In genomic region chr14:105387530-105387922, GRCh38 we compare ENCODE assay signal across 18 cellular contexts.
"Had no signal": no experiment of that assay in that cellular context is flagged by ENCODE, and none has a peak within 500 bp of the region (broad histone marks: within the 10 kb centered on the region; RNA-seq: fewer than 3 reads in every experiment).

No MANE protein-coding gene starts in this region.

- H3K9me3 Mint-ChIP-seq: activated naive CD4-positive, alpha-beta T cell treated with anti-CD3 and anti-CD28 coated beads, Interleukin-2, amount 50 U/mL, for 24 hours; central memory CD8-positive, alpha-beta T cell; natural killer cell; stimulated activated naive CD8-positive, alpha-beta T cell treated with anti-CD3 and anti-CD28 coated beads, Interleukin-15, amount 100 ng/mL, for 72 hours; T-helper 2 cell treated with Interferon-gamma antibody and Interleukin-4, amounts not matched to agents 5 μg/mL and 100 μg/mL, for 36 hours had no signal

- H3K27me3 Mint-ChIP-seq: activated naive CD4-positive, alpha-beta T cell treated with anti-CD3 and anti-CD28 coated beads, Interleukin-2, amount 50 U/mL, for 24 hours; central memory CD8-positive, alpha-beta T cell; stimulated activated naive CD8-positive, alpha-beta T cell treated with anti-CD3 and anti-CD28 coated beads, Interleukin-15, amount 100 ng/mL, for 72 hours had no signal

- H3K4me1 Mint-ChIP-seq: activated naive CD4-positive, alpha-beta T cell treated with anti-CD3 and anti-CD28 coated beads, Interleukin-2, amount 50 U/mL, for 24 hours; central memory CD8-positive, alpha-beta T cell had no signal

- H3K27ac Mint-ChIP-seq: activated naive CD4-positive, alpha-beta T cell treated with anti-CD3 and anti-CD28 coated beads, Interleukin-2, amount 50 U/mL, for 24 hours; natural killer cell; stimulated activated naive CD8-positive, alpha-beta T cell treated with anti-CD3 and anti-CD28 coated beads, Interleukin-15, amount 100 ng/mL, for 72 hours; T-helper 2 cell treated with Interferon-gamma antibody and Interleukin-4, amounts not matched to agents 5 μg/mL and 100 μg/mL, for 36 hours had no signal

- H3K9ac ChIP-seq: parathyroid adenoma had no signal

- H3K36me3 Mint-ChIP-seq: activated naive CD4-positive, alpha-beta T cell treated with anti-CD3 and anti-CD28 coated beads, Interleukin-2, amount 50 U/mL, for 24 hours; natural killer cell had no signal

- H2AFZ ChIP-seq: parathyroid adenoma had no signal

- H3K9me3 ChIP-seq: ascending aorta, neutrophil, suprapubic skin, transverse colon, vagina had no signal

- H3K4me1 ChIP-seq: ascending aorta, parathyroid adenoma, transverse colon, vagina had no signal

- H3K79me2 ChIP-seq: parathyroid adenoma had no signal

- DNase-seq: activated CD4-positive, alpha-beta T cell treated with anti-CD3 and anti-CD28 coated beads, Interleukin-2, amount 50 U/mL, for 48 hours; activated gamma-delta T cell; head of caudate nucleus; mesenchymal stem cell; natural killer cell; stimulated activated CD4-positive, alpha-beta T cell treated with anti-CD3 and anti-CD28 coated beads, Interleukin-12 subunit alpha, Interleukin-12 subunit beta, amount 100 ng/mL, for 4 hours; stimulated activated CD4-positive, alpha-beta T cell treated with anti-CD3 and anti-CD28 coated beads, Interleukin-1b, Interleukin-23, amount 100 ng/mL, for 48 hours; stimulated activated naive CD8-positive, alpha-beta T cell treated with anti-CD3 and anti-CD28 coated beads, Interleukin-15, amount 100 ng/mL, for 72 hours; transverse colon had no signal

- H3K27me3 ChIP-seq: ascending aorta, neutrophil, suprapubic skin, transverse colon, vagina had no signal

- H3K27ac ChIP-seq: ascending aorta, neutrophil, parathyroid adenoma, suprapubic skin, transverse colon, vagina had no signal

- H3K4me3 ChIP-seq: ascending aorta, coronary artery, suprapubic skin, transverse colon, vagina had no signal

- H3K4me3 Mint-ChIP-seq: activated naive CD4-positive, alpha-beta T cell treated with anti-CD3 and anti-CD28 coated beads, Interleukin-2, amount 50 U/mL, for 24 hours; central memory CD8-positive, alpha-beta T cell; natural killer cell; stimulated activated naive CD8-positive, alpha-beta T cell treated with anti-CD3 and anti-CD28 coated beads, Interleukin-15, amount 100 ng/mL, for 72 hours; T-helper 2 cell treated with Interferon-gamma antibody and Interleukin-4, amounts not matched to agents 5 μg/mL and 100 μg/mL, for 36 hours had no signal
